ENCODE assay signal across 12 cellular contexts in the genomic region with DNA sequence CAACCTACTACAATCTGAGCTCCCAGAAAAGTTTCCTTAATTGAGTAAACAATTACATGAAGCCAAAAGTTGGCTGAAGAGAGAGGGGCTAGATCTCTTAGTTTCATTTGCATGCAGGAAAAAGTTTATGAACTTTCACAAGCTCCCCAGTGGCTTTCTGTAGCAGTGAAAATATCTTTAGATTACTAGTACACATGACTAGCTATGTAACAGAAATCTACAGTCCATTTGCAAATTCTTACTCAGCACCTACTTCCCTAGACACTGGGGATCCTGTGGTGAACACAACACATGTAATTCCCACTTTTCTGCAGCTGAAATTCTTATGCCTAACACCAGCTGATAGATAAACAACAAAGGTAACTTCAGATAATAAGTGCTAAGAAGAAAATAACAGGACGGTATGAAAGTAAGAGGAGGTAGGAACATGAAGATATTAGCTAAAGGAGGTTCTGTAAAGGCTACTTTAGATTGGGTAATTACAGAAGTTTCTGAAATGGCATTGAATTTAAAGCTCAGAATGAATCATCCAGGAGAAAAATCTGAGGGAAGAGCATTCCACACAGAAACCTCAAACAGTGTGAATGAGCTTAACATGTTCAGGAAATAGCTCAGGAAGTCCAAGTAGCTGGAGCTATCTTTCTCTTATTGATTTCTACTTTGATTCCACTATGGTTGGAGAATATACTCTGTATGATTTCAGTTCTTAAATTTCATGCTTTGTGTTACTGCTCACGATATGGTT.
DNase-seq lines count a peak whose midpoint lies in the region; ATAC-seq lines count a peak whose summit lies in the region.
"Had no signal": no experiment of that assay in that cellular context is flagged by ENCODE, and none has a peak within 500 bp of the region (broad histone marks: within the 10 kb centered on the region; RNA-seq: fewer than 3 reads in every experiment).

No MANE protein-coding gene starts in this region.

- H3K36me3 ChIP-seq in mesendoderm (ENCODE audit: control insufficient read depth, insufficient read depth, low read length), result no peaks in the 10 kb centered on the region

- H2BK120ac ChIP-seq in mesendoderm (ENCODE audit: low read depth, low read length), result no peak overlapping the region

- no CpG with 5 or more reads among the region's 2 CpGs for WGBS in mesendoderm (ENCODE audit: extremely low coverage, insufficient coverage, low lambda C conversion rate)

- H3K79me1 ChIP-seq in mesendoderm (ENCODE audit: low read length), result no peaks in the 10 kb centered on the region

- peak overlapping the region; percentile 36 for H3K4ac ChIP-seq in mesendoderm (ENCODE audit: low read depth, low read length)

- H2AK5ac ChIP-seq in mesendoderm (ENCODE audit: low read length), result no peak overlapping the region

- H3K27me3 ChIP-seq in mesendoderm (ENCODE audit: insufficient read depth, low read length, poor library complexity), result no peaks in the 10 kb centered on the region

- no peak overlapping the region for H4K5ac ChIP-seq in mesendoderm (ENCODE audit: low read length)

- H3K4me3 ChIP-seq in mesendoderm (ENCODE audit: low read length), result no peak overlapping the region

- no peak for ATAC-seq in GM21619 (IDR thresholded peaks at IDR 0.05; ENCODE audit: unreplicated experiment)
- ATAC-seq in GM21367 (IDR thresholded peaks at IDR 0.05; ENCODE audit: unreplicated experiment), result no peak
- no peak for ATAC-seq in HG03139 (IDR thresholded peaks at IDR 0.05; ENCODE audit: unreplicated experiment)
- ATAC-seq: effector memory CD8-positive, alpha-beta T cell; naive thymus-derived CD8-positive, alpha-beta T cell; T-helper 17 cell had no signal

- no peak overlapping the region for H3K9ac ChIP-seq in mesendoderm (ENCODE audit: low read length)

- peak overlapping the region; percentile 95 for H3K18ac ChIP-seq in mesendoderm (ENCODE audit: low read length)

- H4K8ac ChIP-seq in mesendoderm (ENCODE audit: low read depth, low read length), result no peak overlapping the region

- H3K4me2 ChIP-seq in mesendoderm (ENCODE audit: low read length), result no peak overlapping the region

- peak overlapping the region; percentile 36 for H3K27ac ChIP-seq in mesendoderm (ENCODE audit: low read depth, low read length)

- peaks cover 8% of the 10 kb centered on the region for H3K4me1 ChIP-seq in mesendoderm (ENCODE audit: control insufficient read depth, low read depth, low read length)

- H3K23ac ChIP-seq in mesendoderm (ENCODE audit: low read length), result no peak overlapping the region

- H3K56ac ChIP-seq in mesendoderm (ENCODE audit: low read length), result no peak overlapping the region

- H3K79me2 ChIP-seq in mesendoderm (ENCODE audit: control insufficient read depth, insufficient read depth, low read length), result no peaks in the 10 kb centered on the region

- DNase-seq in ELR (ENCODE audit: low read depth) (peak; percentile 79), M059J (ENCODE audit: low read depth) (peak; percentile 67), dedifferentiated amniotic fluid mesenchymal stem cell (ENCODE audit: extremely low spot score) (peak; percentile 61), mesendoderm (peak; percentile 85), pons (ENCODE audit: low spot score) (no peak)
- DNase-seq: effector memory CD8-positive, alpha-beta T cell; naive thymus-derived CD8-positive, alpha-beta T cell; NCI-H1694 treated with DMSO at 0.1 percent for 48 hours; T-helper 17 cell had no signal

- H2BK15ac ChIP-seq in mesendoderm (replicated peaks; ENCODE audit: low read depth), result no peak overlapping the region

- no peak overlapping the region for H2BK5ac ChIP-seq in mesendoderm (ENCODE audit: low read length)
